26 cellular contexts compared by ENCODE assay signal in genomic region chr3:17059966-17060560, GRCh38.
"Had no signal": no experiment of that assay in that cellular context is flagged by ENCODE, and none has a peak within 500 bp of the region (broad histone marks: within the 10 kb centered on the region; RNA-seq: fewer than 3 reads in every experiment).

No MANE protein-coding gene starts in this region.

- H3K9me3 ChIP-seq: esophagus squamous epithelium, heart right ventricle, neutrophil, sigmoid colon, stomach, testis, tibial artery had no signal

- ATAC-seq: heart right ventricle; natural killer cell; right cardiac atrium; stimulated activated effector memory CD8-positive, alpha-beta T cell treated with anti-CD3 and anti-CD28 coated beads, Interleukin-12 subunit alpha, Interleukin-12 subunit beta, amount 100 ng/mL, for 72 hours had no signal

- FAIRE-seq: endothelial cell of umbilical vein, keratinocyte, urothelium cell line had no signal

- H3K36me3 ChIP-seq: esophagus squamous epithelium, sigmoid colon, stomach, tibial artery had no signal

- H3K4me1 ChIP-seq: esophagus squamous epithelium, parathyroid adenoma, sigmoid colon, stomach had no signal

- H3K4me3 Mint-ChIP-seq: memory B cell; natural killer cell; stimulated activated effector memory CD8-positive, alpha-beta T cell treated with anti-CD3 and anti-CD28 coated beads, Interleukin-12 subunit alpha, Interleukin-12 subunit beta, amount 100 ng/mL, for 72 hours; type B pancreatic cell had no signal

- H3K27me3 Mint-ChIP-seq: memory B cell, progenitor cell of endocrine pancreas, type B pancreatic cell had no signal

- H3K36me3 Mint-ChIP-seq: type B pancreatic cell had no signal

- H3K9me3 Mint-ChIP-seq: type B pancreatic cell had no signal

- H3K27ac ChIP-seq: coronary artery, esophagus squamous epithelium, neutrophil, parathyroid adenoma, sigmoid colon, stomach, testis, tibial artery had no signal

- H3K27ac Mint-ChIP-seq: memory B cell; progenitor cell of endocrine pancreas; stimulated activated effector memory CD8-positive, alpha-beta T cell treated with anti-CD3 and anti-CD28 coated beads, Interleukin-12 subunit alpha, Interleukin-12 subunit beta, amount 100 ng/mL, for 72 hours; type B pancreatic cell had no signal

- H3K27me3 ChIP-seq: esophagus squamous epithelium, heart right ventricle, neutrophil, sigmoid colon, stomach, testis, tibial artery had no signal

- H3K4me3 ChIP-seq: coronary artery, esophagus squamous epithelium, heart right ventricle, lung, sigmoid colon, stomach, testis, tibial artery had no signal

- DNase-seq: dermis blood vessel endothelial cell; effector memory CD4-positive, alpha-beta T cell; esophagus squamous epithelium; foreskin melanocyte; glutamatergic neuron; heart right ventricle; natural killer cell; right cardiac atrium; sigmoid colon; stimulated activated CD4-positive, alpha-beta T cell treated with anti-CD3 and anti-CD28 coated beads, Interleukin-2, amount 100 ng/mL, for 24 hours; stimulated activated CD4-positive, alpha-beta T cell treated with anti-CD3 and anti-CD28 coated beads, Interleukin-4, amount 100 ng/mL, for 24 hours; stimulated activated naive CD4-positive, alpha-beta T cell treated with Interleukin-2 at 50 U/mL for 16 hours; stomach; testis; tibial artery had no signal
